In the genomic region with DNA sequence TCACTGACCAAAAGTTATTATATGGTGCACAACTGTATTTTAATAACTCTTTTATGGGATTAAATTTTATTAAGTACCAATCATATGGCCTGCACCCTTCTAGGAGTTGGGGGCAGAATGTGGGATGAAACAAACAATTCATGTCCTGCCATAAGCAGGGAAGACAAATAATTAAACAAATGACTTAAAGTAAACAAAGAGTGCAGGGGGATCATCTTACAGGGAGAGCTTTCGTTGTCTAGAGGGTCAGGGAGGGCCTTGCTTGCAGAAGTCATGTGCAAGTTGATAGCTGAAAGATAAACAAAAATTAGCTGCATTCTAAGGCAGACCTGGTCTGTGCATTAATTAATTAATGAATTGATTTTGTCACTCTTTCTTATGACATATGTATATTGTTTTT, we compare ENCODE assay signal across 17 cellular contexts.
"Had no signal": no experiment of that assay in that cellular context is flagged by ENCODE, and none has a peak within 500 bp of the region (broad histone marks: within the 10 kb centered on the region; RNA-seq: fewer than 3 reads in every experiment).

No MANE protein-coding gene starts in this region.

- DNase-seq: activated CD4-positive, alpha-beta memory T cell treated with anti-CD3 and anti-CD28 coated beads for 36 hours; activated CD4-positive, alpha-beta T cell treated with anti-CD3 and anti-CD28 coated beads for 36 hours; activated CD8-positive, alpha-beta memory T cell treated with anti-CD3 and anti-CD28 coated beads, Interleukin-2, amount 10 ng/mL, durations not matched to agents 7 days and 5 days; activated naive CD4-positive, alpha-beta T cell; activated naive CD8-positive, alpha-beta T cell treated with anti-CD3 and anti-CD28 coated beads for 36 hours; amygdala; dermis blood vessel endothelial cell; effector memory CD4-positive, alpha-beta T cell; esophagus squamous epithelium; heart right ventricle; left ventricle myocardium inferior; mammary epithelial cell; naive B cell; stimulated activated naive B cell treated with anti-CD40 and anti-IgM and Interleukin-4, amounts not matched to agents 10 μg/mL and 1 μg/mL and 100 μg/mL, for 72 hours; upper lobe of right lung had no signal

- ATAC-seq: activated CD4-positive, alpha-beta T cell treated with anti-CD3 and anti-CD28 coated beads for 36 hours; activated CD8-positive, alpha-beta memory T cell treated with anti-CD3 and anti-CD28 coated beads, Interleukin-2, amount 10 ng/mL, durations not matched to agents 7 days and 5 days; activated T-helper 17 cell treated with anti-CD3 and anti-CD28 coated beads, Interleukin-2, amount 50 U/mL, for 72 hours; heart right ventricle; stimulated activated naive B cell treated with anti-CD40 and anti-IgM and Interleukin-4, amounts not matched to agents 10 μg/mL and 1 μg/mL and 100 μg/mL, for 72 hours; upper lobe of right lung; WTC11 had no signal
